ENCODE assay signal across 24 cellular contexts in genomic region chr4:105875233-105875632, GRCh38. TPM values are rescaled to one million over a fixed set of nuclear protein-coding genes. Genes with fewer than 3 reads are reported as not detected.
DNase-seq lines count a peak whose midpoint lies in the region; ATAC-seq and TF ChIP-seq lines count a peak whose summit lies in the region.
"Had no signal": no experiment of that assay in that cellular context is flagged by ENCODE, and none has a peak within 500 bp of the region (broad histone marks: within the 10 kb centered on the region; RNA-seq: fewer than 3 reads in every experiment).

No MANE protein-coding gene starts in this region.

- H3K9me3 ChIP-seq in heart right ventricle (no peaks in the 10 kb centered on the region), psoas muscle (no peaks in the 10 kb centered on the region), esophagus squamous epithelium (no peaks in the 10 kb centered on the region)
- H3K9me3 ChIP-seq: A549 had no signal

- H3K4me1 ChIP-seq in heart right ventricle (peaks cover 0 to 19% (median 5%) of the 10 kb centered on the region in 9 donors), psoas muscle (peaks cover 16% of the 10 kb centered on the region), esophagus squamous epithelium (peaks cover 0 to 12% (median 0%) of the 10 kb centered on the region in 3 donors)
- H3K4me1 ChIP-seq: A549 had no signal

- H3K4me3 ChIP-seq in heart right ventricle, result no peak overlapping the region
- H3K4me3 ChIP-seq in psoas muscle, result no peak overlapping the region
- no peak overlapping the region for H3K4me3 ChIP-seq in esophagus squamous epithelium
- H3K4me3 ChIP-seq: A549, GM23338 had no signal

- H3K27ac ChIP-seq in heart right ventricle, result peak overlapping the region in 7 of 10 donors; percentile 4 to 39 (median 26)
- peak overlapping the region; percentile 26 for H3K27ac ChIP-seq in psoas muscle
- no peak overlapping the region for H3K27ac ChIP-seq in esophagus squamous epithelium
- H3K27ac ChIP-seq: A549 had no signal

- intact Hi-C loops in Right ventricle myocardium superior (cut with DNase I) (no loop called here), cardiac septum (cut with DNase I) (no loop called here), heart right ventricle (cut with DNase I) (loop anchor here in 1 of 10 donors (10.0 kb wide), 1 partner anchor 90 kb away; no protein-coding TSS in a partner anchor), psoas muscle (cut with DNase I) (no loop called here), esophagus squamous epithelium (cut with DNase I) (no loop called here)

- H3K36me3 ChIP-seq in heart right ventricle (no peaks in the 10 kb centered on the region), psoas muscle (ENCODE audit: insufficient read depth in 1 of 2, low read depth in 1 of 2) (no peaks in the 10 kb centered on the region), esophagus squamous epithelium (no peaks in the 10 kb centered on the region)

- DNase-seq in Right ventricle myocardium superior (no peak), cardiac septum (ENCODE audit: low spot score) (no peak), heart right ventricle (no peak), psoas muscle (no peak), esophagus squamous epithelium (lab: John Stamatoyannopoulos, UW) (no peak), Ammon's horn (ENCODE audit: low spot score) (no peak)
- no peak for DNase-seq in activated effector memory CD4-positive, alpha-beta T cell treated with Interleukin-2 at 50 U/mL for 16 hours
- DNase-seq: 8988T; ACHN; AML-193; C1 segment of cervical spinal cord; Calu3; CD4-positive, alpha-beta memory T cell; COR-L47; DMS53; DMS79 treated with DMSO at 0.1 percent for 48 hours; GF-D8; H9 had no signal

- no peak for TF ChIP-seq POLR2A in esophagus squamous epithelium (IDR thresholded peaks at IDR 0.05)

- no peaks in the 10 kb centered on the region for H3K27me3 ChIP-seq in heart right ventricle
- H3K27me3 ChIP-seq in psoas muscle (ENCODE audit: insufficient read depth in 3 of 3, low read length in 2 of 3), result no peaks in the 10 kb centered on the region
- no peaks in the 10 kb centered on the region for H3K27me3 ChIP-seq in esophagus squamous epithelium

- no peak for TF ChIP-seq CTCF in heart right ventricle (IDR thresholded peaks at IDR 0.05)
- TF ChIP-seq CTCF in psoas muscle (IDR thresholded peaks at IDR 0.05), result no peak
- TF ChIP-seq CTCF in esophagus squamous epithelium (IDR thresholded peaks at IDR 0.05), result no peak

- peak; percentile 80 for ATAC-seq in Right ventricle myocardium superior (ENCODE audit: poor library complexity)
- peak in 6 of 8 donors; percentile 59 to 89 (median 80) for ATAC-seq in heart right ventricle
- peak; percentile 55 to 89 (median 70) for ATAC-seq in psoas muscle
- ATAC-seq: A549, GM23338, HCT116 had no signal

RNA-seq across cellular contexts. Expression of gene NPNT, which starts 20.0 kb away (rescaled TPM):
- 2.1 TPM for total RNA-seq in Right ventricle myocardium superior
- total RNA-seq in cardiac septum, result 11.1 TPM
- 10 to 100 TPM in 1 of 10 donors, 1 to 10 TPM in 9; 1.7 to 10.0 (median 3.8) TPM for total RNA-seq in heart right ventricle
- polyA plus RNA-seq in heart right ventricle, result 10 to 100 TPM in 1 of 2 donors, 1 to 10 TPM in 1; 5.9 to 32.6 TPM
- total RNA-seq in psoas muscle, result 10 to 100 TPM in 2 of 4 donors, 1 to 10 TPM in 1, under 1 TPM in 1; 0.98 to 18.8 (median 6.5) TPM
- polyA plus RNA-seq in psoas muscle, result 1 to 10 TPM; 1.8 to 5.4 (median 4.1) TPM
- total RNA-seq in esophagus squamous epithelium, result 10 to 100 TPM in 3 of 4 donors, 1 to 10 TPM in 1; 7.5 to 17.2 (median 15.7) TPM
- total RNA-seq: CD4-positive, alpha-beta memory T cell; Daoy; G401 had no signal
- polyA plus RNA-seq: BJ; CD4-positive, alpha-beta memory T cell had no signal

Comparison
In these comparisons a context has a peak if more than half of its experiments do, and no peak if none do; other contexts are left out.
1. H3K27ac ChIP-seq: peak in heart right ventricle (7 of 10) and psoas muscle (single experiment); none in esophagus squamous epithelium (0 of 4).
2. Peak in every context shown above with its lines, with median percentiles within 50 percentile points of each other: ATAC-seq.